Comparison of ENCODE assay signal across 1 cellular context in genomic region chr16:30470170-30470512, GRCh38.
TF ChIP-seq lines count a peak whose summit lies in the region.

No MANE protein-coding gene starts in this region.

TF ChIP-seq in endothelial cell of umbilical vein, 7 proteins besides CTCF, POLR2A, EP300 and RAD21:
- TF ChIP-seq, protein P1, sequence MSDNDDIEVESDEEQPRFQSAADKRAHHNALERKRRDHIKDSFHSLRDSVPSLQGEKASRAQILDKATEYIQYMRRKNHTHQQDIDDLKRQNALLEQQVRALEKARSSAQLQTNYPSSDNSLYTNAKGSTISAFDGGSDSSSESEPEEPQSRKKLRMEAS (IDR thresholded peaks at IDR 0.05; ENCODE audit: insufficient read depth, insufficient read length) = no peak
- TF ChIP-seq JUN (IDR thresholded peaks at IDR 0.05; ENCODE audit: borderline replicate concordance, insufficient read depth, insufficient read length, low read depth) (no peak), EZH2 (IDR thresholded peaks at IDR 0.05; ENCODE audit: borderline replicate concordance, low read depth, low read length, severe bottlenecking) (no peak), POLR2AphosphoS5 (IDR thresholded peaks at IDR 0.05; ENCODE audit: insufficient read depth, low read depth, low read length) (no peak), FOS (IDR thresholded peaks at IDR 0.05; ENCODE audit: borderline replicate concordance, insufficient read depth, low read length) (no peak), GATA2 (IDR thresholded peaks at IDR 0.05; ENCODE audit: insufficient read depth, insufficient read length, low read depth, low read length) (no peak), MYC (IDR thresholded peaks at IDR 0.05; ENCODE audit: low read depth, low read length) (no peak)
TF ChIP-seq in endothelial cell of umbilical vein: peak in this region for 0.
